In genomic region chr13:46377554-46377953, GRCh38 we compare ENCODE assay signal across 18 cellular contexts. TPM values are rescaled to one million over a fixed set of nuclear protein-coding genes. Genes with fewer than 3 reads are reported as not detected.
A peak's percentile ranks its signal among the peaks of the same experiment; 100 is the strongest.
DNase-seq lines count a peak whose midpoint lies in the region; ATAC-seq and TF ChIP-seq lines count a peak whose summit lies in the region.
"Had no signal": no experiment of that assay in that cellular context is flagged by ENCODE, and none has a peak within 500 bp of the region (broad histone marks: within the 10 kb centered on the region; RNA-seq: fewer than 3 reads in every experiment).

No MANE protein-coding gene starts in this region.

- no peaks in the 10 kb centered on the region for H3K27me3 ChIP-seq in PC-3 (ENCODE audit: low read length)
- H3K27me3 ChIP-seq: brain microvascular endothelial cell had no signal

- peaks cover 64% of the 10 kb centered on the region for H3K4me1 Mint-ChIP-seq in memory B cell

- H3K4me1 ChIP-seq in PC-3 (ENCODE audit: insufficient read depth, low read length), result no peaks in the 10 kb centered on the region
- H3K4me1 ChIP-seq: parathyroid adenoma, SJSA1 had no signal

- no peak overlapping the region for H3K9ac ChIP-seq in PC-3 (ENCODE audit: low read length)
- H3K9ac ChIP-seq: parathyroid adenoma had no signal

- H3K27me3 Mint-ChIP-seq in memory B cell, result no peaks in the 10 kb centered on the region

- BruUV-seq in PC-3 (replicated peaks; lab: Mats Ljungman, UMichigan), result no TSS peak

- H3K4me2 ChIP-seq in PC-3 (ENCODE audit: low read length), result no peak overlapping the region
- H3K4me2 ChIP-seq: hepatocyte had no signal

- no peak overlapping the region for H2AFZ ChIP-seq in PC-3 (ENCODE audit: low read length)
- H2AFZ ChIP-seq: hepatocyte, parathyroid adenoma had no signal

- intact Hi-C loops in PC-3 (cut with micrococcal nuclease), result no loop called here

- POLR2A ChIA-PET in PC-3 (lab: Charles Lee; ENCODE audit: unreplicated experiment), result interaction anchor here (0.6 kb wide), 1 partner anchor 125 kb away, joined by 3 read pairs; no protein-coding TSS in a partner anchor

- H3K4me3 ChIP-seq in PC-3 (ENCODE audit: low read length), result no peak overlapping the region
- H3K4me3 ChIP-seq: hepatocyte, SJSA1 had no signal

- H4K20me1 ChIP-seq in PC-3 (ENCODE audit: low read length), result no peaks in the 10 kb centered on the region

- no peaks in the 10 kb centered on the region for H3F3A ChIP-seq in PC-3 (ENCODE audit: low read length, unreplicated experiment)

- H3K4me3 Mint-ChIP-seq in memory B cell, result peak overlapping the region; percentile 83
- H3K4me3 Mint-ChIP-seq: activated T-cell treated with anti-CD3 and anti-CD28 coated beads, Interleukin-2, amount 50 U/mL, for 72 hours; CD4-positive, alpha-beta T cell had no signal

- peak overlapping the region; percentile 99 for H3K27ac Mint-ChIP-seq in memory B cell
- H3K27ac Mint-ChIP-seq: CD4-positive, alpha-beta T cell had no signal

- no peak for TF ChIP-seq CTCF in PC-3 (conservative IDR thresholded peaks at IDR 0.05; ENCODE audit: low read depth, low read length)

- no peaks in the 10 kb centered on the region for H3K79me2 ChIP-seq in PC-3 (ENCODE audit: low read length)
- H3K79me2 ChIP-seq: hepatocyte, parathyroid adenoma had no signal

- no peaks in the 10 kb centered on the region for H3K9me2 ChIP-seq in PC-3 (replicated peaks; ENCODE audit: low read length)

- CTCF ChIA-PET in PC-3 (lab: Charles Lee), result no interaction called here

- DNase-seq in memory B cell (ENCODE audit: low spot score in 2 of 2) (peak in 1 of 2 donors; percentile 64), PC-3 (no peak), AG08395 (ENCODE audit: low spot score) (no peak), DMS114 treated with DMSO at 0.1 percent for 48 hours (lab: John Stamatoyannopoulos, UW; ENCODE audit: unreplicated experiment) (no peak)
- DNase-seq: activated T-cell treated with anti-CD3 and anti-CD28 coated beads, Interleukin-2, amount 50 U/mL, for 72 hours; brain microvascular endothelial cell; CD4-positive, alpha-beta T cell; mammary epithelial cell; NCI-H510A; stimulated activated CD4-positive, alpha-beta T cell treated with anti-CD3 and anti-CD28 coated beads, Interleukin-15, amount 100 ng/mL, for 24 hours had no signal

- ATAC-seq in GM18517 (IDR thresholded peaks at IDR 0.05; ENCODE audit: unreplicated experiment), result peak; percentile 46
- ATAC-seq in GM21717 (IDR thresholded peaks at IDR 0.05; ENCODE audit: unreplicated experiment), result peak; percentile 30
- peak; percentile 39 for ATAC-seq in HG03558 (IDR thresholded peaks at IDR 0.05; ENCODE audit: extremely low read depth, unreplicated experiment)
- peak; percentile 58 for ATAC-seq in memory B cell (ENCODE audit: low read depth)
- no peak for ATAC-seq in PC-3
- no peak for ATAC-seq in GM18505 (IDR thresholded peaks at IDR 0.05; ENCODE audit: unreplicated experiment)
- ATAC-seq: activated T-cell treated with anti-CD3 and anti-CD28 coated beads, Interleukin-2, amount 50 U/mL, for 72 hours had no signal

- no peaks in the 10 kb centered on the region for H3K9me3 ChIP-seq in PC-3 (ENCODE audit: low read length)
- H3K9me3 ChIP-seq: SJSA1 had no signal

- peaks cover 2% of the 10 kb centered on the region for H3K9me3 Mint-ChIP-seq in memory B cell
- H3K9me3 Mint-ChIP-seq: CD4-positive, alpha-beta T cell had no signal

- H3K27ac ChIP-seq in PC-3 (ENCODE audit: low read length), result no peak overlapping the region
- H3K27ac ChIP-seq: brain microvascular endothelial cell, hepatocyte, parathyroid adenoma, SJSA1 had no signal

- H3K36me3 Mint-ChIP-seq in memory B cell, result peaks cover 26% of the 10 kb centered on the region

- TF ChIP-seq POLR2A in GM18505 (IDR thresholded peaks at IDR 0.05; ENCODE audit: borderline replicate concordance, extremely low read depth, insufficient read depth, insufficient read length), result no peak

- no peaks in the 10 kb centered on the region for H3K36me3 ChIP-seq in PC-3 (ENCODE audit: low read depth, low read length)
- H3K36me3 ChIP-seq: brain microvascular endothelial cell, SJSA1 had no signal

RNA-seq across cellular contexts. Expression of gene RUBCNL, which starts 9.5 kb away (rescaled TPM):
- total RNA-seq in PC-3 (2014; rRNA removed), result 0.17 TPM in 1 of 2 replicates, not detected in the other
- total RNA-seq: endothelial cell of umbilical vein had no signal

Comparison
In these comparisons a context has a peak if more than half of its experiments do, and no peak if none do; other contexts are left out.
1. ATAC-seq: peak in GM18517 (single experiment), GM21717 (single experiment), HG03558 (single experiment) and memory B cell (single experiment); none in PC-3 (single experiment) and GM18505 (single experiment).